In the genomic region with DNA sequence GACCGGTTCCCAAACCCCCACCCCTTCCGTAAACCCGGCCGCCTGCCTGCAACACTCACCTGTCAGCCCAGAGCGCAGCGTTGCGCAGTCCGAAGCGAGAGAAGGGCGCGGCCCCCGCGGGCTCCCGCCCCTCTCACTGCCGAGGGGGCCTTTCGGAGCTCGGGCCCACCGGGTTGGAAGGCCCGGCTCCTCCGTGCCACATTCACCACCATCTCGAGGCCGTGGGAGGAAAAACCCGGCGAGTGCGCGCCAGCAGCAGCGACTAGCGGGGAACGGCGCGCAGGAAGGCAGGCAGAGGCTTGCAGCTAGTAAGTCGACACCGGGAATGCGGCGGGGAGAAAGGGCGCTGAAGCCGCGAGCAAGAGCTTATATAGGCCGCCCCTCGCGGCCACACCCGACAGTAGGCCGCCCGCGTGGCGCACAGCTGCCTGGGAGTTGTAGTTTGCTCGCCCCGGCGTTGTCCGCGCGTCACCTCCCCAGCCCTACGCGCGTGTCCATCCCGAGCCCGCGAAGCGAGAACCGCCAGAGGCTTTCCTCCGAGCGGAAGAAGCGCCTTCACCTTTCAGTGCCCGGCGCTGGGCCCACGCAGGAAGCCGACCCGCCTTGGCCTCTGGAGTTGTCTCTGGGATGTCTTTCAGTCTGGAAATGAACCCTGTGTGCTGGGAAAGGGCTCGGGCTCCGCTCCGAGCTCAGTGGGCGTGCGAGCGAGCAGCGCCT, we compare ENCODE assay signal across 1 cellular context.
TF ChIP-seq lines count a peak whose summit lies in the region.

No MANE protein-coding gene starts in this region.

TF ChIP-seq in K562, 482 proteins besides CTCF, POLR2A, EP300 and RAD21 (continued from another document and continues in another):
- TF ChIP-seq, protein P1, sequence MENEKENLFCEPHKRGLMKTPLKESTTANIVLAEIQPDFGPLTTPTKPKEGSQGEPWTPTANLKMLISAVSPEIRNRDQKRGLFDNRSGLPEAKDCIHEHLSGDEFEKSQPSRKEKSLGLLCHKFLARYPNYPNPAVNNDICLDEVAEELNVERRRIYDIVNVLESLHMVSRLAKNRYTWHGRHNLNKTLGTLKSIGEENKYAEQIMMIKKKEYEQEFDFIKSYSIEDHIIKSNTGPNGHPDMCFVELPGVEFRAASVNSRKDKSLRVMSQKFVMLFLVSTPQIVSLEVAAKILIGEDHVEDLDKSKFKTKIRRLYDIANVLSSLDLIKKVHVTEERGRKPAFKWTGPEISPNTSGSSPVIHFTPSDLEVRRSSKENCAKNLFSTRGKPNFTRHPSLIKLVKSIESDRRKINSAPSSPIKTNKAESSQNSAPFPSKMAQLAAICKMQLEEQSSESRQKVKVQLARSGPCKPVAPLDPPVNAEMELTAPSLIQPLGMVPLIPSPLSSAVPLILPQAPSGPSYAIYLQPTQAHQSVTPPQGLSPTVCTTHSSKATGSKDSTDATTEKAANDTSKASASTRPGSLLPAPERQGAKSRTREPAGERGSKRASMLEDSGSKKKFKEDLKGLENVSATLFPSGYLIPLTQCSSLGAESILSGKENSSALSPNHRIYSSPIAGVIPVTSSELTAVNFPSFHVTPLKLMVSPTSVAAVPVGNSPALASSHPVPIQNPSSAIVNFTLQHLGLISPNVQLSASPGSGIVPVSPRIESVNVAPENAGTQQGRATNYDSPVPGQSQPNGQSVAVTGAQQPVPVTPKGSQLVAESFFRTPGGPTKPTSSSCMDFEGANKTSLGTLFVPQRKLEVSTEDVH (IDR thresholded peaks at IDR 0.05; ENCODE audit: low read depth, partially characterized antibody) = no peak
- TF ChIP-seq TCF7L2 (IDR thresholded peaks at IDR 0.05; ENCODE audit: low read depth, low read length) (no peak), ZNF584 (CRISPR knock-in tag; IDR thresholded peaks at IDR 0.05; ENCODE audit: low read depth) (peak; percentile 77; the same call in 1 of the 2 replicates), ZNF561 (CRISPR knock-in tag; conservative IDR thresholded peaks at IDR 0.05) (no peak), NFXL1 (CRISPR knock-in tag; IDR thresholded peaks at IDR 0.05) (no peak), PYGO2 (tag; IDR thresholded peaks at IDR 0.05) (no peak), SAP30 (IDR thresholded peaks at IDR 0.05; ENCODE audit: borderline replicate concordance, insufficient read depth, low read depth, low read length, poor library complexity, severe bottlenecking) (peak; percentile 43), TOE1 (IDR thresholded peaks at IDR 0.05; ENCODE audit: borderline replicate concordance) (peak; percentile 81; the same call in 1 of the 2 replicates), TOE1 (CRISPR knock-in tag; IDR thresholded peaks at IDR 0.05; ENCODE audit: borderline replicate concordance, low read depth) (peak; percentile 95), ZNF764 (CRISPR knock-in tag; IDR thresholded peaks at IDR 0.05; ENCODE audit: low read depth) (0 out of 2 replicates have a peak, but pooled peaks have one; percentile 30), ZNF551 (CRISPR knock-in tag; IDR thresholded peaks at IDR 0.05) (no peak), RCOR1 (IDR thresholded peaks at IDR 0.05; ENCODE audit: borderline replicate concordance in 1 of 2, low read depth in 2 of 2, low read length in 2 of 2) (peak in 1 of 2 experiments; percentile 76; a peak in 2 of 4 replicates), RHOXF2B (CRISPR knock-in tag; conservative IDR thresholded peaks at IDR 0.05) (no peak), XRCC4 (IDR thresholded peaks at IDR 0.05; ENCODE audit: extremely low read depth, insufficient read depth, insufficient read length) (no peak), ATF7 (IDR thresholded peaks at IDR 0.05) (peak; percentile 90), HDAC6 (IDR thresholded peaks at IDR 0.05; ENCODE audit: low read depth, low read length) (peak; percentile 97; the same call in 1 of the 2 replicates), NCOA2 (IDR thresholded peaks at IDR 0.05; ENCODE audit: partially characterized antibody in 2 of 2) (no peak), PHF8 (IDR thresholded peaks at IDR 0.05; ENCODE audit: borderline replicate concordance, low read length) (peak; percentile 100), JUND (IDR thresholded peaks at IDR 0.05; ENCODE audit: borderline replicate concordance, low read depth, low read length) (peak; percentile 83), JUND (tag; IDR thresholded peaks at IDR 0.05; ENCODE audit: borderline replicate concordance, low read depth, low read length) (peak; percentile 65; the same call in 1 of the 3 replicates), ZNF324 (CRISPR knock-in tag; IDR thresholded peaks at IDR 0.05) (no peak), ZC3H4 (CRISPR knock-in tag; IDR thresholded peaks at IDR 0.05; ENCODE audit: borderline replicate concordance) (no peak), RB1 (IDR thresholded peaks at IDR 0.05; ENCODE audit: low read depth) (peak; percentile 94), BDP1 (IDR thresholded peaks at IDR 0.05; ENCODE audit: insufficient read depth, insufficient read length) (no peak), TGIF2 (CRISPR knock-in tag; IDR thresholded peaks at IDR 0.05) (peak; percentile 98), NR2C1 (IDR thresholded peaks at IDR 0.05) (peak; percentile 47; the same call in 1 of the 2 replicates), NR2C1 (tag; IDR thresholded peaks at IDR 0.05) (peak; percentile 83), KDM5B (IDR thresholded peaks at IDR 0.05; ENCODE audit: insufficient replicate concordance, low read depth, low read length) (peak; percentile 100), KAT7 (CRISPR knock-in tag; IDR thresholded peaks at IDR 0.05; ENCODE audit: borderline replicate concordance) (peak; percentile 100), PRMT5 (CRISPR knock-in tag; IDR thresholded peaks at IDR 0.05) (no peak; the same call in 1 of the 2 replicates), MCM5 (IDR thresholded peaks at IDR 0.05; ENCODE audit: low read depth) (no peak), HMG20B (CRISPR knock-in tag; IDR thresholded peaks at IDR 0.05) (no peak), ARHGAP35 (IDR thresholded peaks at IDR 0.05; ENCODE audit: partially characterized antibody) (peak; percentile 55), EP400 (IDR thresholded peaks at IDR 0.05) (peak; percentile 94), SPI1 (IDR thresholded peaks at IDR 0.05; ENCODE audit: borderline replicate concordance, low read depth, low read length) (no peak), THRAP3 (IDR thresholded peaks at IDR 0.05; ENCODE audit: borderline replicate concordance) (0 out of 2 replicates have a peak, but pooled peaks have one; percentile 34), ZSCAN32 (CRISPR knock-in tag; IDR thresholded peaks at IDR 0.05) (no peak), KLF6 (CRISPR knock-in tag; IDR thresholded peaks at IDR 0.05; ENCODE audit: borderline replicate concordance) (peak; percentile 90), ZNF445 (CRISPR knock-in tag; IDR thresholded peaks at IDR 0.05; ENCODE audit: low read depth) (no peak), ZNF263 (CRISPR knock-in tag; IDR thresholded peaks at IDR 0.05; ENCODE audit: borderline replicate concordance) (peak; percentile 58; the same call in 1 of the 2 replicates), ZNF780A (CRISPR knock-in tag; IDR thresholded peaks at IDR 0.05) (no peak), HNRNPH1 (optimal IDR thresholded peaks at IDR 0.05; ENCODE audit: low read depth, low read length) (no peak), RBM22 (IDR thresholded peaks at IDR 0.05; ENCODE audit: low read depth, low read length, poor library complexity, severe bottlenecking) (peak; percentile 99)
- TF ChIP-seq, protein P2, sequence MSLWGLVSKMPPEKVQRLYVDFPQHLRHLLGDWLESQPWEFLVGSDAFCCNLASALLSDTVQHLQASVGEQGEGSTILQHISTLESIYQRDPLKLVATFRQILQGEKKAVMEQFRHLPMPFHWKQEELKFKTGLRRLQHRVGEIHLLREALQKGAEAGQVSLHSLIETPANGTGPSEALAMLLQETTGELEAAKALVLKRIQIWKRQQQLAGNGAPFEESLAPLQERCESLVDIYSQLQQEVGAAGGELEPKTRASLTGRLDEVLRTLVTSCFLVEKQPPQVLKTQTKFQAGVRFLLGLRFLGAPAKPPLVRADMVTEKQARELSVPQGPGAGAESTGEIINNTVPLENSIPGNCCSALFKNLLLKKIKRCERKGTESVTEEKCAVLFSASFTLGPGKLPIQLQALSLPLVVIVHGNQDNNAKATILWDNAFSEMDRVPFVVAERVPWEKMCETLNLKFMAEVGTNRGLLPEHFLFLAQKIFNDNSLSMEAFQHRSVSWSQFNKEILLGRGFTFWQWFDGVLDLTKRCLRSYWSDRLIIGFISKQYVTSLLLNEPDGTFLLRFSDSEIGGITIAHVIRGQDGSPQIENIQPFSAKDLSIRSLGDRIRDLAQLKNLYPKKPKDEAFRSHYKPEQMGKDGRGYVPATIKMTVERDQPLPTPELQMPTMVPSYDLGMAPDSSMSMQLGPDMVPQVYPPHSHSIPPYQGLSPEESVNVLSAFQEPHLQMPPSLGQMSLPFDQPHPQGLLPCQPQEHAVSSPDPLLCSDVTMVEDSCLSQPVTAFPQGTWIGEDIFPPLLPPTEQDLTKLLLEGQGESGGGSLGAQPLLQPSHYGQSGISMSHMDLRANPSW (CRISPR knock-in tag; IDR thresholded peaks at IDR 0.05) = peak; percentile 44
- TF ChIP-seq, protein P3, sequence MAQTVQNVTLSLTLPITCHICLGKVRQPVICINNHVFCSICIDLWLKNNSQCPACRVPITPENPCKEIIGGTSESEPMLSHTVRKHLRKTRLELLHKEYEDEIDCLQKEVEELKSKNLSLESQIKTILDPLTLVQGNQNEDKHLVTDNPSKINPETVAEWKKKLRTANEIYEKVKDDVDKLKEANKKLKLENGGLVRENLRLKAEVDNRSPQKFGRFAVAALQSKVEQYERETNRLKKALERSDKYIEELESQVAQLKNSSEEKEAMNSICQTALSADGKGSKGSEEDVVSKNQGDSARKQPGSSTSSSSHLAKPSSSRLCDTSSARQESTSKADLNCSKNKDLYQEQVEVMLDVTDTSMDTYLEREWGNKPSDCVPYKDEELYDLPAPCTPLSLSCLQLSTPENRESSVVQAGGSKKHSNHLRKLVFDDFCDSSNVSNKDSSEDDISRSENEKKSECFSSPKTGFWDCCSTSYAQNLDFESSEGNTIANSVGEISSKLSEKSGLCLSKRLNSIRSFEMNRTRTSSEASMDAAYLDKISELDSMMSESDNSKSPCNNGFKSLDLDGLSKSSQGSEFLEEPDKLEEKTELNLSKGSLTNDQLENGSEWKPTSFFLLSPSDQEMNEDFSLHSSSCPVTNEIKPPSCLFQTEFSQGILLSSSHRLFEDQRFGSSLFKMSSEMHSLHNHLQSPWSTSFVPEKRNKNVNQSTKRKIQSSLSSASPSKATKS (CRISPR knock-in tag; IDR thresholded peaks at IDR 0.05) = no peak
- TF ChIP-seq, protein P4, sequence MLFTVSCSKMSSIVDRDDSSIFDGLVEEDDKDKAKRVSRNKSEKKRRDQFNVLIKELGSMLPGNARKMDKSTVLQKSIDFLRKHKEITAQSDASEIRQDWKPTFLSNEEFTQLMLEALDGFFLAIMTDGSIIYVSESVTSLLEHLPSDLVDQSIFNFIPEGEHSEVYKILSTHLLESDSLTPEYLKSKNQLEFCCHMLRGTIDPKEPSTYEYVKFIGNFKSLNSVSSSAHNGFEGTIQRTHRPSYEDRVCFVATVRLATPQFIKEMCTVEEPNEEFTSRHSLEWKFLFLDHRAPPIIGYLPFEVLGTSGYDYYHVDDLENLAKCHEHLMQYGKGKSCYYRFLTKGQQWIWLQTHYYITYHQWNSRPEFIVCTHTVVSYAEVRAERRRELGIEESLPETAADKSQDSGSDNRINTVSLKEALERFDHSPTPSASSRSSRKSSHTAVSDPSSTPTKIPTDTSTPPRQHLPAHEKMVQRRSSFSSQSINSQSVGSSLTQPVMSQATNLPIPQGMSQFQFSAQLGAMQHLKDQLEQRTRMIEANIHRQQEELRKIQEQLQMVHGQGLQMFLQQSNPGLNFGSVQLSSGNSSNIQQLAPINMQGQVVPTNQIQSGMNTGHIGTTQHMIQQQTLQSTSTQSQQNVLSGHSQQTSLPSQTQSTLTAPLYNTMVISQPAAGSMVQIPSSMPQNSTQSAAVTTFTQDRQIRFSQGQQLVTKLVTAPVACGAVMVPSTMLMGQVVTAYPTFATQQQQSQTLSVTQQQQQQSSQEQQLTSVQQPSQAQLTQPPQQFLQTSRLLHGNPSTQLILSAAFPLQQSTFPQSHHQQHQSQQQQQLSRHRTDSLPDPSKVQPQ (CRISPR knock-in tag; IDR thresholded peaks at IDR 0.05; ENCODE audit: borderline replicate concordance) = no peak
- TF ChIP-seq, protein P5, sequence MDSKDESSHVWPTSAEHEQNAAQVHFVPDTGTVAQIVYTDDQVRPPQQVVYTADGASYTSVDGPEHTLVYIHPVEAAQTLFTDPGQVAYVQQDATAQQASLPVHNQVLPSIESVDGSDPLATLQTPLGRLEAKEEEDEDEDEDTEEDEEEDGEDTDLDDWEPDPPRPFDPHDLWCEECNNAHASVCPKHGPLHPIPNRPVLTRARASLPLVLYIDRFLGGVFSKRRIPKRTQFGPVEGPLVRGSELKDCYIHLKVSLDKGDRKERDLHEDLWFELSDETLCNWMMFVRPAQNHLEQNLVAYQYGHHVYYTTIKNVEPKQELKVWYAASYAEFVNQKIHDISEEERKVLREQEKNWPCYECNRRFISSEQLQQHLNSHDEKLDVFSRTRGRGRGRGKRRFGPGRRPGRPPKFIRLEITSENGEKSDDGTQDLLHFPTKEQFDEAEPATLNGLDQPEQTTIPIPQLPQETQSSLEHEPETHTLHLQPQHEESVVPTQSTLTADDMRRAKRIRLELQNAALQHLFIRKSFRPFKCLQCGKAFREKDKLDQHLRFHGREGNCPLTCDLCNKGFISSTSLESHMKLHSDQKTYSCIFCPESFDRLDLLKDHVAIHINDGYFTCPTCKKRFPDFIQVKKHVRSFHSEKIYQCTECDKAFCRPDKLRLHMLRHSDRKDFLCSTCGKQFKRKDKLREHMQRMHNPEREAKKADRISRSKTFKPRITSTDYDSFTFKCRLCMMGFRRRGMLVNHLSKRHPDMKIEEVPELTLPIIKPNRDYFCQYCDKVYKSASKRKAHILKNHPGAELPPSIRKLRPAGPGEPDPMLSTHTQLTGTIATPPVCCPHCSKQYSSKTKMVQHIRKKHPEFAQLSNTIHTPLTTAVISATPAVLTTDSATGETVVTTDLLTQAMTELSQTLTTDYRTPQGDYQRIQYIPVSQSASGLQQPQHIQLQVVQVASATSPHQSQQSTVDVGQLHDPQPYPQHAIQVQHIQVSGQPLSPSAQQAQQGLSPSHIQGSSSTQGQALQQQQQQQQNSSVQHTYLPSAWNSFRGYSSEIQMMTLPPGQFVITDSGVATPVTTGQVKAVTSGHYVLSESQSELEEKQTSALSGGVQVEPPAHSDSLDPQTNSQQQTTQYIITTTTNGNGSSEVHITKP (IDR thresholded peaks at IDR 0.05; ENCODE audit: partially characterized antibody) = peak; percentile 56
- TF ChIP-seq, protein P6, sequence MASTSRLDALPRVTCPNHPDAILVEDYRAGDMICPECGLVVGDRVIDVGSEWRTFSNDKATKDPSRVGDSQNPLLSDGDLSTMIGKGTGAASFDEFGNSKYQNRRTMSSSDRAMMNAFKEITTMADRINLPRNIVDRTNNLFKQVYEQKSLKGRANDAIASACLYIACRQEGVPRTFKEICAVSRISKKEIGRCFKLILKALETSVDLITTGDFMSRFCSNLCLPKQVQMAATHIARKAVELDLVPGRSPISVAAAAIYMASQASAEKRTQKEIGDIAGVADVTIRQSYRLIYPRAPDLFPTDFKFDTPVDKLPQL (IDR thresholded peaks at IDR 0.05; ENCODE audit: extremely low read depth, insufficient read length) = peak; percentile 98
- TF ChIP-seq, protein P7, sequence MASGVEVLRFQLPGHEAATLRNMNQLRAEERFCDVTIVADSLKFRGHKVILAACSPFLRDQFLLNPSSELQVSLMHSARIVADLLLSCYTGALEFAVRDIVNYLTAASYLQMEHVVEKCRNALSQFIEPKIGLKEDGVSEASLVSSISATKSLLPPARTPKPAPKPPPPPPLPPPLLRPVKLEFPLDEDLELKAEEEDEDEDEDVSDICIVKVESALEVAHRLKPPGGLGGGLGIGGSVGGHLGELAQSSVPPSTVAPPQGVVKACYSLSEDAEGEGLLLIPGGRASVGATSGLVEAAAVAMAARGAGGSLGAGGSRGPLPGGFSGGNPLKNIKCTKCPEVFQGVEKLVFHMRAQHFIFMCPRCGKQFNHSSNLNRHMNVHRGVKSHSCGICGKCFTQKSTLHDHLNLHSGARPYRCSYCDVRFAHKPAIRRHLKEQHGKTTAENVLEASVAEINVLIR (CRISPR knock-in tag; IDR thresholded peaks at IDR 0.05) = peak; percentile 71
